ENCODE assay signal across 18 cellular contexts in genomic region chr12:100842156-100842555, GRCh38. TPM values are rescaled to one million over a fixed set of nuclear protein-coding genes. Genes with fewer than 3 reads are reported as not detected.
DNase-seq lines count a peak whose midpoint lies in the region; ATAC-seq and TF ChIP-seq lines count a peak whose summit lies in the region.
"Had no signal": no experiment of that assay in that cellular context is flagged by ENCODE, and none has a peak within 500 bp of the region (broad histone marks: within the 10 kb centered on the region; RNA-seq: fewer than 3 reads in every experiment).

No MANE protein-coding gene starts in this region.

- CTCF ChIA-PET in CD4-positive, alpha-beta T cell (lab: Charles Lee) = no interaction called here

- in situ Hi-C loops in SK-MEL-5 (cut with HindIII; ENCODE audit: low pct_unique_long_range_greater_than_20kb, low sequenced_read_pairs) = no loop called here
- in situ Hi-C loops in brain microvascular endothelial cell (cut with HindIII; ENCODE audit: low pct_ligation_motif_present, low sequenced_read_pairs) = no loop called here

- no peak for ATAC-seq in CD4-positive, alpha-beta T cell (ENCODE audit: poor library complexity)
- ATAC-seq in GM21528 (IDR thresholded peaks at IDR 0.05; ENCODE audit: low FRiP score, unreplicated experiment) (no peak), gastroesophageal sphincter (no peak)

- 64% methylated on average over 1 of the region's 1 CpG; no CpG with 5 or more reads in 1 of the 2 donors for WGBS in gastroesophageal sphincter (ENCODE audit: low coverage in 1 of 2), 2 donors

- no peaks in the 10 kb centered on the region for H3K9me3 ChIP-seq in BLaER1
- no peaks in the 10 kb centered on the region for H3K9me3 ChIP-seq in CD4-positive, alpha-beta T cell (ENCODE audit: control insufficient read depth, low read length)
- no peaks in the 10 kb centered on the region for H3K9me3 ChIP-seq in gastroesophageal sphincter
- H3K9me3 ChIP-seq: MG63 had no signal

- H3K4me1 ChIP-seq in BLaER1 (peaks cover 62% of the 10 kb centered on the region), gastroesophageal sphincter (no peaks in the 10 kb centered on the region)

- H3K9me3 Mint-ChIP-seq in CD4-positive, alpha-beta T cell = no peaks in the 10 kb centered on the region

- intact Hi-C loops in CD4-positive, alpha-beta T cell (cut with DNase I, micrococcal nuclease) = no loop called here

- no peak for TF ChIP-seq EP300 in gastroesophageal sphincter (IDR thresholded peaks at IDR 0.05)

- no peak overlapping the region for H3K9ac ChIP-seq in BLaER1
- H3K9ac ChIP-seq: GM23248 had no signal

- H3K36me3 ChIP-seq in BLaER1 (no peaks in the 10 kb centered on the region), brain microvascular endothelial cell (replicated peaks) (no peaks in the 10 kb centered on the region), gastroesophageal sphincter (no peaks in the 10 kb centered on the region)
- H3K36me3 ChIP-seq: MG63 had no signal

- POLR2A ChIA-PET in CD4-positive, alpha-beta T cell (lab: Charles Lee) = no interaction called here

- H3K4me3 Mint-ChIP-seq in CD4-positive, alpha-beta T cell = no peak overlapping the region
- H3K4me3 Mint-ChIP-seq: CD14-positive monocyte had no signal

- no peaks in the 10 kb centered on the region for H3K36me3 Mint-ChIP-seq in CD4-positive, alpha-beta T cell (ENCODE audit: low read depth)
- H3K36me3 Mint-ChIP-seq: CD14-positive monocyte had no signal

- no peak for TF ChIP-seq POLR2A in gastroesophageal sphincter (IDR thresholded peaks at IDR 0.05)

- H3K27ac ChIP-seq in BLaER1 = no peak overlapping the region
- H3K27ac ChIP-seq in brain microvascular endothelial cell = no peak overlapping the region
- H3K27ac ChIP-seq in layer of hippocampus (ENCODE audit: low read depth, low read length) = peak overlapping the region; percentile 42
- H3K27ac ChIP-seq in CD4-positive, alpha-beta T cell (ENCODE audit: low read depth, low read length) = no peak overlapping the region
- H3K27ac ChIP-seq in gastroesophageal sphincter = no peak overlapping the region
- H3K27ac ChIP-seq: GM23248 had no signal

- peak overlapping the region; percentile 85 for H3K4me2 ChIP-seq in BLaER1

- H4K20me1 ChIP-seq in BLaER1 = no peaks in the 10 kb centered on the region

- no peaks in the 10 kb centered on the region for H3K27me3 Mint-ChIP-seq in CD4-positive, alpha-beta T cell

- H3K4me1 Mint-ChIP-seq in CD4-positive, alpha-beta T cell (ENCODE audit: low read depth) = no peaks in the 10 kb centered on the region
- H3K4me1 Mint-ChIP-seq: CD14-positive monocyte had no signal

- H3K4me3 ChIP-seq in BLaER1 = no peak overlapping the region
- no peak overlapping the region for H3K4me3 ChIP-seq in brain microvascular endothelial cell (ENCODE audit: low read depth, low read length)
- no peak overlapping the region for H3K4me3 ChIP-seq in gastroesophageal sphincter
- H3K4me3 ChIP-seq: GM23248, MG63 had no signal

- H3K27me3 ChIP-seq in BLaER1 = no peaks in the 10 kb centered on the region
- no peaks in the 10 kb centered on the region for H3K27me3 ChIP-seq in brain microvascular endothelial cell (replicated peaks)
- no peaks in the 10 kb centered on the region for H3K27me3 ChIP-seq in layer of hippocampus (ENCODE audit: control insufficient read depth, insufficient read depth, low read length)
- no peaks in the 10 kb centered on the region for H3K27me3 ChIP-seq in CD4-positive, alpha-beta T cell (ENCODE audit: control insufficient read depth, insufficient read depth, low read length)
- no peaks in the 10 kb centered on the region for H3K27me3 ChIP-seq in gastroesophageal sphincter
- H3K27me3 ChIP-seq: MG63 had no signal

- TF ChIP-seq CTCF in brain microvascular endothelial cell (IDR thresholded peaks at IDR 0.05; ENCODE audit: low read depth, low read length, missing control alignments) (no peak), gastroesophageal sphincter (IDR thresholded peaks at IDR 0.05) (no peak)
- TF ChIP-seq CTCF in CD4-positive, alpha-beta T cell (IDR thresholded peaks at IDR 0.05) = no peak

- H3K27ac Mint-ChIP-seq in CD4-positive, alpha-beta T cell = no peak overlapping the region
- H3K27ac Mint-ChIP-seq: CD14-positive monocyte had no signal

- peak; percentile 3 for DNase-seq in SK-MEL-5 (ENCODE audit: low read depth, low spot score)
- DNase-seq in brain microvascular endothelial cell = peak; percentile 5
- DNase-seq in CD4-positive, alpha-beta T cell = no peak
- no peak for DNase-seq in NCI-H446 treated with DMSO at 0.1 percent for 48 hours (lab: John Stamatoyannopoulos, UW)
- DNase-seq: GF-D8, GM23248, MG63, NCI-H1105, NCI-H187, NCI-H2171 treated with DMSO at 0.1 percent for 48 hours, NCI-H510A, SHP77 treated with DMSO at 0.1 percent for 48 hours had no signal

RNA-seq across cellular contexts. Expression of gene ANO4, which starts 47.6 kb away (rescaled TPM):
- 29.5 and 30.6 TPM in 2 replicates for total RNA-seq in SK-MEL-5 (2014; rRNA removed; shearing (Covaris generic))
- 14.0 and 15.9 TPM in 2 replicates for polyA plus RNA-seq in SK-MEL-5 (2015; cell fraction: cytosol; rRNA removed)
- polyA plus RNA-seq in SK-MEL-5 (2015; cell fraction: nucleus; rRNA removed) = 10.0 and 25.1 TPM in 2 replicates
- not detected for total RNA-seq in CD4-positive, alpha-beta T cell
- under 1 TPM in 3 of 4 donors, not detected in 1; 0.08 to 0.30 (median 0.13) TPM for total RNA-seq in gastroesophageal sphincter
- total RNA-seq: A172 had no signal
- polyA plus RNA-seq: CD14-positive monocyte had no signal

Comparison
In these comparisons a context has a peak if more than half of its experiments do, and no peak if none do; other contexts are left out.
1. DNase-seq: peak in SK-MEL-5 (single experiment) and brain microvascular endothelial cell (single experiment); none in CD4-positive, alpha-beta T cell (0 of 10) and NCI-H446 treated with DMSO at 0.1 percent for 48 hours (single experiment).
2. RNA of gene ANO4, which starts 47.6 kb away (total RNA-seq): 29.5 to 30.6 TPM in SK-MEL-5; 0.08 to 0.30 TPM in gastroesophageal sphincter and not detected in CD4-positive, alpha-beta T cell; every median in the first group is over 10 times any median in the second.